In the genomic region with DNA sequence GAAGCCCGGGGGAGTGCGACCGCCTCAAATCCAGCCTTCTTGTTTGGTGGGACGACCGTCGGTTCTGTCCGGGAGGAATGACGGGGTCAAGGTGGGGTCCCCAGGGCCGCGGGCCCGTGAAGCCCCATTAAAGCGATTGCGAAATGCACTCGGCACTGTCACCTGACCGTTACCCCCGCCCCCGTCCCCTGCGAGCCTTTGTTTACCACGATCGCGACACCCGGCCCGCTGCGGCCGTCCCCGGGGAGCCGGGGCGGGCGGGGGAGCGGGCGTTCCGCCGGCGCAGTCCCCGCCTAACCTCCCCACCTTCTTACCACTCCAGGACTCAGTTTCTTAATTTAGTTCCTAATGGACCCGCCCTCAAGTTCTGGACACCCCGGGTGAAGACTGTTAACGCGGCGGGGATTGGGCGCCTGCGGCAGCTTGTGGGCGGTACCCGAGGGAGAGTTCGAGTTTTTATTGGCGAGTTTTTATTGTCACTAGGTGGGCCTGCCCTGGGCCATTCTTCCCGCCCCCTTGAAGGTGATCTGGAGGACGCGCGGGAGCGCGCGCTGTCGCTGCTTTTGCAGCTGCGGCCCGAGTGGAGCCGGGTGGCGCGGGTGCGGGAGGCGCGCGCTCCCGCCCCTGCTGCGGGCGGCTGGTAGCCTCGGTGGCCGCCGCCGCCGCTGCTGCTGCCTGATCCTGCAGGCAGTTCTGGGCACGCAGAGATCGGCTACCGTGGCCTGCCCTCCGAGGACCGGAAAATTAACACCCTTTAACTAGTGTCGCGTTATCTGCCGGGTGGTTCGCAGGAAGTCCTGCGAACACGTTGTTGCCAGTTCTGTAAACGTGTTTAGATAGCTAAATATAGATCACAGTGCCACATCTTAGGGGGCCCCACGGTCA, we compare ENCODE assay signal across 8 cellular contexts. TPM values are rescaled to one million over a fixed set of nuclear protein-coding genes. Genes with fewer than 3 reads are reported as not detected.
A peak's percentile ranks its signal among the peaks of the same experiment; 100 is the strongest.
DNase-seq lines count a peak whose midpoint lies in the region; ATAC-seq and TF ChIP-seq lines count a peak whose summit lies in the region.

No MANE protein-coding gene starts in this region.

- H3K9me3 ChIP-seq in left lung = no peaks in the 10 kb centered on the region

- TF ChIP-seq CTCF in left lung (IDR thresholded peaks at IDR 0.05) = no peak

- peaks cover 0 to 32% of the 10 kb centered on the region in 2 donors for H3K4me1 ChIP-seq in left lung

- peak overlapping the region; percentile 96 to 100 for H3K27ac ChIP-seq in left lung

- intact Hi-C loops in left lung (cut with DNase I) = no loop called here

- H3K4me3 ChIP-seq in left lung = peak overlapping the region; percentile 99 to 100

- H3K27me3 ChIP-seq in left lung = no peaks in the 10 kb centered on the region

- H3K36me3 ChIP-seq in left lung = no peaks in the 10 kb centered on the region

- ATAC-seq in GM19397 (IDR thresholded peaks at IDR 0.05; ENCODE audit: unreplicated experiment) (peak; percentile 77), HG03565 (IDR thresholded peaks at IDR 0.05; ENCODE audit: unreplicated experiment) (peak; percentile 68), left lung (peak; percentile 87)

- DNase-seq in CD1c-positive myeloid dendritic cell (ENCODE audit: extremely low spot score) = peak; percentile 97
- peak; percentile 95 for DNase-seq in NCI-H748 treated with DMSO at 0.1 percent for 48 hours (lab: John Stamatoyannopoulos, UW)
- peak; percentile 84 to 88 for DNase-seq in activated CD4-positive, alpha-beta T cell treated with anti-CD3 and anti-CD28 coated beads, Interleukin-2, amount 50 U/mL, for 4 hours
- peak; percentile 97 for DNase-seq in dermis blood vessel endothelial cell
- DNase-seq in left lung = peak; percentile 96
- peak; percentile 88 for DNase-seq in stimulated activated CD4-positive, alpha-beta T cell treated with anti-CD3 and anti-CD28 coated beads, Interleukin-2, amount 100 ng/mL, for 4 hours (ENCODE audit: low read depth)

RNA-seq across cellular contexts. Expression of gene KLHL24, which starts 1.0 kb away (rescaled TPM):
- total RNA-seq in dermis blood vessel endothelial cell (102 and 139 TPM in 2 replicates), left lung (10 to 100 TPM; 59.2 to 80.9 TPM)

Comparison
In these comparisons a context has a peak if more than half of its experiments do, and no peak if none do; other contexts are left out.
1. Peak in every context shown above with its lines: DNase-seq, ATAC-seq, H3K4me3 ChIP-seq and H3K27ac ChIP-seq.